In genomic region chr6:137697267-137697938, GRCh38 we compare ENCODE assay signal across 1 cellular context.
TF ChIP-seq lines count a peak whose summit lies in the region.

No MANE protein-coding gene starts in this region.

TF ChIP-seq in HepG2, 621 proteins besides CTCF, POLR2A, EP300 and RAD21 (continued from another document and continues in another):
- no peak for TF ChIP-seq CENPX (CRISPR knock-in tag; IDR thresholded peaks at IDR 0.05)
- no peak for TF ChIP-seq ZNF777 (CRISPR knock-in tag; IDR thresholded peaks at IDR 0.05)
- no peak for TF ChIP-seq ONECUT2 (CRISPR knock-in tag; IDR thresholded peaks at IDR 0.05)
- TF ChIP-seq THRA (CRISPR knock-in tag; IDR thresholded peaks at IDR 0.05; ENCODE audit: borderline replicate concordance) = peak; percentile 64; the same call in 1 of the 2 replicates
- TF ChIP-seq ZNF224 (CRISPR knock-in tag; IDR thresholded peaks at IDR 0.05) = 0 out of 2 replicates have a peak, but pooled peaks have one; percentile 76
- no peak for TF ChIP-seq KLF9 (CRISPR knock-in tag; IDR thresholded peaks at IDR 0.05; ENCODE audit: low read depth)
- no peak for TF ChIP-seq ZNF660 (CRISPR knock-in tag; IDR thresholded peaks at IDR 0.05; ENCODE audit: borderline replicate concordance, low read depth)
- no peak for TF ChIP-seq PAX8 (CRISPR knock-in tag; IDR thresholded peaks at IDR 0.05; ENCODE audit: borderline replicate concordance)
- no peak for TF ChIP-seq ZNF552 (CRISPR knock-in tag; IDR thresholded peaks at IDR 0.05; ENCODE audit: borderline replicate concordance)
- TF ChIP-seq ZNF232 (CRISPR knock-in tag; IDR thresholded peaks at IDR 0.05; ENCODE audit: borderline replicate concordance) = peak; percentile 77; the same call in 1 of the 2 replicates
- no peak for TF ChIP-seq TRIM24 (CRISPR knock-in tag; IDR thresholded peaks at IDR 0.05)
- 0 out of 2 replicates have a peak, but pooled peaks have one; percentile 19 for TF ChIP-seq ZNF121 (CRISPR knock-in tag; IDR thresholded peaks at IDR 0.05)
- peak; percentile 42; the same call in 1 of the 2 replicates for TF ChIP-seq MIER3 (CRISPR knock-in tag; IDR thresholded peaks at IDR 0.05; ENCODE audit: borderline replicate concordance)
- TF ChIP-seq ZFP91 (CRISPR knock-in tag; IDR thresholded peaks at IDR 0.05; ENCODE audit: borderline replicate concordance) = 0 out of 2 replicates have a peak, but pooled peaks have one; percentile 37
- TF ChIP-seq ZFP1 (CRISPR knock-in tag; IDR thresholded peaks at IDR 0.05) = no peak
- no peak for TF ChIP-seq MZF1 (CRISPR knock-in tag; IDR thresholded peaks at IDR 0.05; ENCODE audit: borderline replicate concordance)
- peak; percentile 62; the same call in 1 of the 2 replicates for TF ChIP-seq GATA4 (IDR thresholded peaks at IDR 0.05; ENCODE audit: borderline replicate concordance, low read depth)
- TF ChIP-seq ATF7-NPFF (CRISPR knock-in tag; IDR thresholded peaks at IDR 0.05; ENCODE audit: low read depth) = no peak
- TF ChIP-seq DMAP1 (CRISPR knock-in tag; IDR thresholded peaks at IDR 0.05) = no peak
- TF ChIP-seq KMT2A (CRISPR knock-in tag; IDR thresholded peaks at IDR 0.05) = peak; percentile 54; the same call in 1 of the 2 replicates
- peak; percentile 46; the same call in 1 of the 2 replicates for TF ChIP-seq ZNF766 (CRISPR knock-in tag; IDR thresholded peaks at IDR 0.05; ENCODE audit: borderline replicate concordance)
- no peak for TF ChIP-seq SALL2 (CRISPR knock-in tag; IDR thresholded peaks at IDR 0.05)
- no peak for TF ChIP-seq BRCA1 (CRISPR knock-in tag; IDR thresholded peaks at IDR 0.05)
- no peak; the same call in 1 of the 2 replicates for TF ChIP-seq ZNF792 (CRISPR knock-in tag; IDR thresholded peaks at IDR 0.05)
- TF ChIP-seq ZNF614 (CRISPR knock-in tag; IDR thresholded peaks at IDR 0.05; ENCODE audit: borderline replicate concordance) = peak; percentile 97
- peak; percentile 71; the same call in 1 of the 2 replicates for TF ChIP-seq NCOR1 (IDR thresholded peaks at IDR 0.05; ENCODE audit: borderline replicate concordance, low read length)
- peak; percentile 99 for TF ChIP-seq ZBTB3 (CRISPR knock-in tag; IDR thresholded peaks at IDR 0.05; ENCODE audit: borderline replicate concordance, low read depth)
- no peak for TF ChIP-seq CCDC6 (CRISPR knock-in tag; IDR thresholded peaks at IDR 0.05)
- TF ChIP-seq ATAD3A (CRISPR knock-in tag; IDR thresholded peaks at IDR 0.05) = no peak
- peak; percentile 68; the same call in 1 of the 2 replicates for TF ChIP-seq ZNF431 (CRISPR knock-in tag; IDR thresholded peaks at IDR 0.05; ENCODE audit: borderline replicate concordance, low read depth)
- peak; percentile 90 for TF ChIP-seq RCOR2 (CRISPR knock-in tag; IDR thresholded peaks at IDR 0.05)
- TF ChIP-seq HBP1 (CRISPR knock-in tag; IDR thresholded peaks at IDR 0.05; ENCODE audit: low read depth) = 0 out of 2 replicates have a peak, but pooled peaks have one; percentile 29
- no peak for TF ChIP-seq ZNF34 (CRISPR knock-in tag; IDR thresholded peaks at IDR 0.05; ENCODE audit: borderline replicate concordance)
- no peak for TF ChIP-seq NCOA5 (CRISPR knock-in tag; IDR thresholded peaks at IDR 0.05)
- TF ChIP-seq ZNF574 (CRISPR knock-in tag; IDR thresholded peaks at IDR 0.05) = peak; percentile 55; the same call in 1 of the 2 replicates
- peak; percentile 96 for TF ChIP-seq FOXA3 (CRISPR knock-in tag; IDR thresholded peaks at IDR 0.05)
- TF ChIP-seq KDM5A (IDR thresholded peaks at IDR 0.05; ENCODE audit: borderline replicate concordance, low read length) = no peak
- no peak for TF ChIP-seq DR1 (CRISPR knock-in tag; IDR thresholded peaks at IDR 0.05)
- no peak for TF ChIP-seq MAZ (IDR thresholded peaks at IDR 0.05; ENCODE audit: borderline replicate concordance, low read depth, low read length)
- no peak for TF ChIP-seq MAZ (CRISPR knock-in tag; IDR thresholded peaks at IDR 0.05; ENCODE audit: low read depth)
- peak; percentile 85 for TF ChIP-seq MIXL1 (CRISPR knock-in tag; IDR thresholded peaks at IDR 0.05)
- no peak for TF ChIP-seq ZNF281 (CRISPR knock-in tag; IDR thresholded peaks at IDR 0.05; ENCODE audit: borderline replicate concordance)
- TF ChIP-seq PBX2 (CRISPR knock-in tag; IDR thresholded peaks at IDR 0.05) = peak; percentile 8; the same call in 1 of the 2 replicates
- TF ChIP-seq ZMYM2 (CRISPR knock-in tag; IDR thresholded peaks at IDR 0.05) = no peak
- peak; percentile 20; the same call in 1 of the 2 replicates for TF ChIP-seq ELF1 (CRISPR knock-in tag; IDR thresholded peaks at IDR 0.05)
- peak; percentile 64; the same call in 1 of the 2 replicates for TF ChIP-seq ZZZ3 (CRISPR knock-in tag; IDR thresholded peaks at IDR 0.05; ENCODE audit: borderline replicate concordance)
- peak; percentile 82; the same call in 1 of the 2 replicates for TF ChIP-seq ZNF362 (CRISPR knock-in tag; IDR thresholded peaks at IDR 0.05; ENCODE audit: borderline replicate concordance)
